ENCODE assay signal across 9 cellular contexts in the genomic region with DNA sequence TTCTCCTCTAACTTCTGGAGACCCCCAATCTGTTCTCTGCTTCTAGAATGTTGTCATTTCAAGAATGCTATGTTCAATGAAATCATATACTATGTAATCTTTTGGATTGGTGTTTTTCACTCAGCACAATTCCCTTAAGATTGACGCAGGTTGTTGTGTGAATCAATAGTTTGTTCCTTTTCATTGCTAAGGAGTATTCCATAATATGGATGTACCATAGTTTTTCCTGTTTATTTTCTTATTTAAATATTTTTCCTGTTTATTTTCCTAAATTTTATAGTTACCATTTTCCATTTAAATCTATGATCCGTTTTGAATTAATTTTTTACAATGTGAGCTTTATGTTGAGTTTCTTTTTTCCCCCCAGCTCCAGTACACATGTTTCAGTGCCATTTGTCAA.
"Had no signal": no experiment of that assay in that cellular context is flagged by ENCODE, and none has a peak within 500 bp of the region (broad histone marks: within the 10 kb centered on the region; RNA-seq: fewer than 3 reads in every experiment).

No MANE protein-coding gene starts in this region.

- H3K9me3 ChIP-seq: HAP-1 had no signal

- DNase-seq: GM23248, GOT3, H7, H9, HCEC 1CT, HFFc6 had no signal

- H3K27ac ChIP-seq: GM23248 had no signal

- ATAC-seq: GM23338, HCT116 had no signal

- H3K4me3 ChIP-seq: GM23248, GM23338, HAP-1 had no signal

- H2AFZ ChIP-seq: GM23248, GM23338 had no signal

- H3K4me1 ChIP-seq: HAP-1 had no signal

- H3K36me3 ChIP-seq: HAP-1 had no signal

- H3K4me2 ChIP-seq: GM23338 had no signal

- H3K9ac ChIP-seq: GM23248 had no signal
